In the genomic region with DNA sequence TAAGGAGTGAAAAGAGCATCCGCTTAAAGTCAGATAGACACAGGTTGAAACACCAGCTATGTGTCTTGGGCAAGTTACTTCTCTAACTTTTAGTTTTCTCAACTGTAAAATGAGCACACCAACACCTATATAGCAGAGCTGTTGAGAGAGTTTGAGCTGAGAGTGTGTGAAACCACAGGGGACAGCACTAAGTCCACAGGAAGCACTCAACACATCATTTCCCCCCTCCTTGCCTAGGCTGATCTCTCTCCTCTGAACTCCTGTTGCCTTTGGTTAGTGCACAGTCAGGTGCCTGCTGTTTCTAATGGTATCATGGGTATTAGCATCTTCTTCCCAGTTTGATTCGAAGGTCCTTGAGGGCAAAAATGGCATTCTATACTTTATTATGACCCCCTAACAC, we compare ENCODE assay signal across 1 cellular context.
TF ChIP-seq lines count a peak whose summit lies in the region.

No MANE protein-coding gene starts in this region.

TF ChIP-seq in IMR-90, 13 proteins besides CTCF, POLR2A, EP300 and RAD21:
- TF ChIP-seq RFX5 (IDR thresholded peaks at IDR 0.05; ENCODE audit: low read depth, low read length) = no peak
- no peak for TF ChIP-seq MXI1 (IDR thresholded peaks at IDR 0.05; ENCODE audit: borderline replicate concordance, low read depth, low read length)
- TF ChIP-seq MAFK (IDR thresholded peaks at IDR 0.05; ENCODE audit: low read depth, low read length) = no peak
- TF ChIP-seq FOS (IDR thresholded peaks at IDR 0.05; ENCODE audit: low read depth, low read length) = no peak
